In the genomic region with DNA sequence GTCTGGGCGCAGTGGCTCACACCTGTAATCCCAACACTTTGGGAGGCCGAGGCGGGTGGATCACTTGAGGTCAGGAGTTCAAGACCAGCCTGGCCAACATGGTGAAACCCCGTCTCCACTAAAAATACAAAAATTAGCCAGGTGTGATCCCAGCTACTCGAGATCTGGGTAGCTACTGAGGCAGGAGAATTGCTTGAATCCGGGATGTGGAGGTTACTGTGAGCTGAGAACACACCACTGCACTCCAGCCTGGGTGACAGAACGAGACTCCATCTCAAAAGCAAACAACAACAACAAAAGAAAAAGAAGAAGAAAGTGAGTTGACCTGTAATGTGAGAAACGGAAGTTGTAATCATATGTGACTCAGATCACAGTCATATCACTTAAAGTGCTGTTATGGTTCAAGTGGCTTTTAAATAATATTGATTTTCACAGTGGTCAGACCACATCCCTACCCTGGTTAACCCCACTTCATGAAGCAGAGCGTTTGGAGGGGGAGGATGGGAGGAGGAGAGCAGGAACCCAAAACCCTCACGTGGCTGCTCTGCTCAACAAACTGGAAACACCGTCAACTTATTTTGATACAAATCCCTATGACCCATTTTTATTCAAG, we compare ENCODE assay signal across 9 cellular contexts. TPM values are rescaled to one million over a fixed set of nuclear protein-coding genes. Genes with fewer than 3 reads are reported as not detected.
A peak's percentile ranks its signal among the peaks of the same experiment; 100 is the strongest.
DNase-seq lines count a peak whose midpoint lies in the region; ATAC-seq and TF ChIP-seq lines count a peak whose summit lies in the region.
"Not testable (repeated sequence)": the region's sequence is repeated elsewhere in the genome, so short reads cannot be mapped to it uniquely, and the experiment has no call there.
"Had no signal": no experiment of that assay in that cellular context is flagged by ENCODE, and none has a peak within 500 bp of the region (broad histone marks: within the 10 kb centered on the region; RNA-seq: fewer than 3 reads in every experiment).

No MANE protein-coding gene starts in this region.

- DNase-seq in CD4-positive, alpha-beta T cell, result peak in 8 of 10 experiments; percentile 4 to 33 (median 16)
- peak; percentile 29 for DNase-seq in NCI-H460 (ENCODE audit: extremely low read depth, low read depth)
- peak; percentile 30 for DNase-seq in T-helper 9 cell
- peak; percentile 75 for DNase-seq in activated effector memory CD4-positive, alpha-beta T cell treated with anti-CD3 and anti-CD28 coated beads, Interleukin-2, amount 50 U/mL, for 16 hours
- DNase-seq in foreskin keratinocyte, result peak; percentile 58 to 71
- DNase-seq in stimulated activated CD4-positive, alpha-beta T cell treated with anti-CD3 and anti-CD28 coated beads, Interleukin-4, amount 100 ng/mL, for 4 hours, result peak; percentile 15 to 28

- peak; percentile 81 for ATAC-seq in CD4-positive, alpha-beta T cell (ENCODE audit: poor library complexity)
- ATAC-seq in GM18907 (IDR thresholded peaks at IDR 0.05; ENCODE audit: unreplicated experiment), result peak; percentile 79
- peak; percentile 54 for ATAC-seq in HG03442 (IDR thresholded peaks at IDR 0.05; ENCODE audit: unreplicated experiment)
- peak; percentile 43 for ATAC-seq in foreskin keratinocyte

- CTCF ChIA-PET in CD4-positive, alpha-beta T cell (lab: Charles Lee), result interaction anchor here (1.0 kb wide), 1 partner anchor 234 kb away, joined by 3 read pairs; no protein-coding TSS in a partner anchor

- not testable (repeated sequence) for H3K9me3 ChIP-seq in CD4-positive, alpha-beta T cell (ENCODE audit: control insufficient read depth, low read length)

- H3K27ac Mint-ChIP-seq in CD4-positive, alpha-beta T cell, result not testable (repeated sequence)

- peaks cover 44% of the 10 kb centered on the region for H3K27me3 Mint-ChIP-seq in CD4-positive, alpha-beta T cell

- not testable (repeated sequence) for H3K27ac ChIP-seq in CD4-positive, alpha-beta T cell (ENCODE audit: low read depth, low read length); foreskin keratinocyte

- not testable (repeated sequence) for H3K4me3 Mint-ChIP-seq in CD4-positive, alpha-beta T cell

- H3K27me3 ChIP-seq in CD4-positive, alpha-beta T cell (ENCODE audit: control insufficient read depth, insufficient read depth, low read length), result peaks cover 18% of the 10 kb centered on the region
- peaks cover 55% of the 10 kb centered on the region for H3K27me3 ChIP-seq in foreskin keratinocyte

- not testable (repeated sequence) for H3K9me3 Mint-ChIP-seq in CD4-positive, alpha-beta T cell

- not testable (repeated sequence) for TF ChIP-seq CTCF in CD4-positive, alpha-beta T cell (IDR thresholded peaks at IDR 0.05); foreskin keratinocyte (conservative IDR thresholded peaks at IDR 0.05)

- not testable (repeated sequence) for H3K4me1 ChIP-seq in foreskin keratinocyte

- POLR2A ChIA-PET in CD4-positive, alpha-beta T cell (lab: Charles Lee), result not testable (repeated sequence)

- H3K4me1 Mint-ChIP-seq in CD4-positive, alpha-beta T cell (ENCODE audit: low read depth), result peaks cover 13% of the 10 kb centered on the region

- intact Hi-C loops in CD4-positive, alpha-beta T cell (cut with DNase I, micrococcal nuclease), result not testable (repeated sequence)

- H3K36me3 Mint-ChIP-seq in CD4-positive, alpha-beta T cell (ENCODE audit: low read depth), result not testable (repeated sequence)

RNA-seq across cellular contexts. Expression of gene IGFL1, which starts 33.2 kb away (rescaled TPM):
- not detected for total RNA-seq in CD4-positive, alpha-beta T cell
- not detected in 2 replicates for total RNA-seq in NCI-H460 (2014; rRNA removed; shearing (Covaris generic))
- polyA plus RNA-seq in NCI-H460 (2014; cell fraction: nucleus; rRNA removed), result not detected in 2 replicates
- 0.71 and 0.75 TPM in 2 replicates for total RNA-seq in foreskin keratinocyte
- polyA plus RNA-seq in foreskin keratinocyte, result 0.52 and 1.6 TPM in 2 replicates
- total RNA-seq: right lobe of liver had no signal

RNA-seq across cellular contexts. Expression of gene HIF3A, which starts 34.1 kb away (rescaled TPM):
- not detected for total RNA-seq in CD4-positive, alpha-beta T cell
- total RNA-seq in NCI-H460 (2014; rRNA removed; shearing (Covaris generic)), result not detected in 2 replicates
- not detected in 2 replicates for polyA plus RNA-seq in NCI-H460 (2014; cell fraction: nucleus; rRNA removed)
- 0.17 TPM in 1 of 2 replicates, not detected in the other for total RNA-seq in foreskin keratinocyte
- 0.07 TPM in 2 replicates for polyA plus RNA-seq in foreskin keratinocyte

Comparison
In these comparisons a context has a peak if more than half of its experiments do, and no peak if none do; other contexts are left out.
1. DNase-seq: peak in every context shown above with its lines; median percentile 75 in activated effector memory CD4-positive, alpha-beta T cell treated with anti-CD3 and anti-CD28 coated beads, Interleukin-2, amount 50 U/mL, for 16 hours; 64 in foreskin keratinocyte; 30 in T-helper 9 cell; 29 in NCI-H460; 22 in stimulated activated CD4-positive, alpha-beta T cell treated with anti-CD3 and anti-CD28 coated beads, Interleukin-4, amount 100 ng/mL, for 4 hours; 16 in CD4-positive, alpha-beta T cell.